2 cellular contexts compared by ENCODE assay signal in genomic region chr2:14677039-14677438, GRCh38.
TF ChIP-seq lines count a peak whose summit lies in the region.

No MANE protein-coding gene starts in this region.

TF ChIP-seq in A549, 52 proteins besides CTCF, POLR2A, EP300 and RAD21:
- TF ChIP-seq REST (IDR thresholded peaks at IDR 0.05): peak; percentile 78; the same call in 1 of the 2 replicates
- TF ChIP-seq RARB (CRISPR knock-in tag; IDR thresholded peaks at IDR 0.05): no peak
TF ChIP-seq in A549: peak in this region for 1.

TF ChIP-seq in HCT116, 20 proteins besides CTCF, POLR2A, EP300 and RAD21 (continued from another document):
- TF ChIP-seq REST (IDR thresholded peaks at IDR 0.05; ENCODE audit: low read depth): peak; percentile 14; the same call in 1 of the 2 replicates
- TF ChIP-seq CBX3 (IDR thresholded peaks at IDR 0.05; ENCODE audit: low read depth): no peak
